11 cellular contexts compared by ENCODE assay signal in the genomic region with DNA sequence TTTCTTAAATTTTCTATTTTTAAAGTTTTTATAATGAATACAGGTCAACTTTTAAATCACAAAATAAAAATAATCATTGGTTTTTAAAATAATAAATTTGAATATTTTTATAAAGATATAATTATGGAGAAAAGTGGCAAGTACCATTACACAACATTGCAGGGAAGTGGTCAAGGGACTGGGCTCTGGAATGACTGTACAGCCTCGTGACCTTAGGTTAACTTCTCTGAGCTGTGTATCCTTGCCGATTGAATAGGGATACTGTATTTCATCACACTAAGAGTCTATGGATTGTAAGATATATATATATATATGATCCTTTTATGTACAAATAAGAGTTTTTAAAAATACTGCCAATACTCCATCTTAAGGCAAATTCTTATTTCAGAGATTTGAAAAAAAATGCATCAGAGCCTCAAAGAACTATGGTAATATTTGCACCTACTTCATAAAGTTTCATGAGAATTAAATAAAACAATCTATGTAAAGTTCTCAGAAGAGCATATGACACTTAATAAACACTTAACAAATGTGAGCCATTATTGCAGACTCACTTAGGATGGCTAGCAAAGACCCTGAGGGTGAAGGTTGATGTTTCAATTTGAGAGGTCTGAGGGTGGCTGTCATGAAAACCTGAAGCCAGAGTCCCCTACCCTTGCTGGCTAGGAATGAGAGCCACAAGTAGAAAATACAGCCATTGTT.
DNase-seq lines count a peak whose midpoint lies in the region; ATAC-seq, FAIRE-seq and TF ChIP-seq lines count a peak whose summit lies in the region.
"Had no signal": no experiment of that assay in that cellular context is flagged by ENCODE, and none has a peak within 500 bp of the region (broad histone marks: within the 10 kb centered on the region; RNA-seq: fewer than 3 reads in every experiment).

No MANE protein-coding gene starts in this region.

- TF ChIP-seq CTCF in BE2C (IDR thresholded peaks at IDR 0.05; ENCODE audit: low read depth, low read length) = no peak

- no peaks in the 10 kb centered on the region for H3K36me3 Mint-ChIP-seq in CD4-positive, alpha-beta memory T cell

- DNase-seq in OCI-M1 (lab: John Stamatoyannopoulos, UW) = no peak
- DNase-seq in NCI-H1105 treated with DMSO at 0.1 percent for 48 hours (lab: John Stamatoyannopoulos, UW) = no peak
- no peak for DNase-seq in BE2C
- no peak for DNase-seq in CD4-positive, alpha-beta memory T cell
- DNase-seq: activated naive CD4-positive, alpha-beta T cell treated with anti-CD3 and anti-CD28 coated beads for 36 hours; naive B cell had no signal

- no peak overlapping the region for H3K27ac ChIP-seq in CD4-positive, alpha-beta memory T cell (ENCODE audit: low read depth, low read length)

- ATAC-seq in GM18519 (IDR thresholded peaks at IDR 0.05; ENCODE audit: low FRiP score, unreplicated experiment) (peak; percentile 21), GM21528 (IDR thresholded peaks at IDR 0.05; ENCODE audit: low FRiP score, unreplicated experiment) (peak; percentile 46), HG03280 (IDR thresholded peaks at IDR 0.05; ENCODE audit: unreplicated experiment) (peak; percentile 33)

- peak; percentile 78 for FAIRE-seq in endometrium (lab: Jason Lieb, UNC)

- intact Hi-C loops in CD4-positive, alpha-beta memory T cell (cut with micrococcal nuclease) = no loop called here

- no peaks in the 10 kb centered on the region for H3K9me3 ChIP-seq in BE2C
- H3K9me3 ChIP-seq in CD4-positive, alpha-beta memory T cell (ENCODE audit: control insufficient read depth in 1 of 2, low read length in 2 of 2) = no peaks in the 10 kb centered on the region

- CTCF ChIA-PET in CD4-positive, alpha-beta memory T cell (lab: Charles Lee; ENCODE audit: partially characterized antibody) = no interaction called here

- peaks cover 0 to 3% of the 10 kb centered on the region in 2 donors for H3K27me3 Mint-ChIP-seq in CD4-positive, alpha-beta memory T cell

- H3K36me3 ChIP-seq in BE2C = no peaks in the 10 kb centered on the region
- no peaks in the 10 kb centered on the region for H3K36me3 ChIP-seq in CD4-positive, alpha-beta memory T cell (ENCODE audit: insufficient read depth, low read length)

- H3K9me3 Mint-ChIP-seq in CD4-positive, alpha-beta memory T cell = no peaks in the 10 kb centered on the region
- H3K9me3 Mint-ChIP-seq: activated naive CD4-positive, alpha-beta T cell treated with anti-CD3 and anti-CD28 coated beads for 36 hours had no signal

- no peak overlapping the region for H3K4me3 ChIP-seq in BE2C (ENCODE audit: low read depth, low read length)
- no peak overlapping the region for H3K4me3 ChIP-seq in CD4-positive, alpha-beta memory T cell (ENCODE audit: low read length in 2 of 2)

- H3K4me1 ChIP-seq in BE2C = no peaks in the 10 kb centered on the region
- no peaks in the 10 kb centered on the region for H3K4me1 ChIP-seq in CD4-positive, alpha-beta memory T cell (ENCODE audit: insufficient read depth, low read length)

- POLR2A ChIA-PET in CD4-positive, alpha-beta memory T cell (lab: Charles Lee; ENCODE audit: partially characterized antibody) = no interaction called here

- no peak overlapping the region for H3K27ac Mint-ChIP-seq in CD4-positive, alpha-beta memory T cell
- H3K27ac Mint-ChIP-seq: activated naive CD4-positive, alpha-beta T cell treated with anti-CD3 and anti-CD28 coated beads for 36 hours; naive B cell; WTC11 had no signal

- peaks cover 3% of the 10 kb centered on the region; the same call in 1 of the 2 replicates for H3K27me3 ChIP-seq in BE2C
- no peaks in the 10 kb centered on the region for H3K27me3 ChIP-seq in CD4-positive, alpha-beta memory T cell (ENCODE audit: insufficient read depth, low read length)

- no peaks in the 10 kb centered on the region for H3K4me1 Mint-ChIP-seq in CD4-positive, alpha-beta memory T cell

- no peak overlapping the region for H3K4me3 Mint-ChIP-seq in CD4-positive, alpha-beta memory T cell
- H3K4me3 Mint-ChIP-seq: activated naive CD4-positive, alpha-beta T cell treated with anti-CD3 and anti-CD28 coated beads for 36 hours; naive B cell; WTC11 had no signal
